Comparison of ENCODE assay signal across 22 cellular contexts in the genomic region with DNA sequence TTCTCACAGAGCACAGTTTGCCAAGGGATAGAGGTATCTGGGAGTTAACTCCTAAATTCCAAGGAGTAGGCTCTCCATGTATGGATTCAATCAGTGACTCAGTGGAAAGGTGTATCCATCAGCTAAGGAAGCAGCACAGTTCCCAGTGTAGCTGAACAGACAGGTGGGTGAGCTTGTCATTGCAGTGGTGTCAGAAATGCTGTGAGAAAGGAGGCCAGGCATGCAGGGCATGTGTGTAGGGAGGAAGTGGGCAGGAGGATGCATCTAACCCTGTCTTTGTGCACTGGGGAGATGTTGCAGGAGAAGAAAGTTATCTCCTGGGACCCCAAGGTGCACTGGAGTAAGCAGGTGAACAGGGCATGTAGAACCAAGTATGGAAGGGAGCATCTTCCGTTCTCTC.
DNase-seq lines count a peak whose midpoint lies in the region; ATAC-seq, FAIRE-seq and TF ChIP-seq lines count a peak whose summit lies in the region.
"Had no signal": no experiment of that assay in that cellular context is flagged by ENCODE, and none has a peak within 500 bp of the region (broad histone marks: within the 10 kb centered on the region; RNA-seq: fewer than 3 reads in every experiment).

No MANE protein-coding gene starts in this region.

- no peaks in the 10 kb centered on the region; the same call in 2 of the 3 replicates for H3K9me3 ChIP-seq in GM12878 (replicated peaks; ENCODE audit: control insufficient read depth, insufficient read depth, low read length)
- H3K9me3 ChIP-seq in pancreas = no peaks in the 10 kb centered on the region
- H3K9me3 ChIP-seq in spleen = peaks cover 0 to 16% (median 3%) of the 10 kb centered on the region in 8 donors
- H3K9me3 ChIP-seq: BE2C had no signal

- H3K79me2 ChIP-seq in GM12878 (ENCODE audit: control insufficient read depth, insufficient read depth, low read length) = no peaks in the 10 kb centered on the region

- H3K4me3 ChIP-seq in GM12878 = no peak overlapping the region
- no peak overlapping the region for H3K4me3 ChIP-seq in pancreas
- H3K4me3 ChIP-seq in spleen = no peak overlapping the region

- peaks cover 37% of the 10 kb centered on the region for H3K4me1 Mint-ChIP-seq in activated naive CD4-positive, alpha-beta T cell treated with anti-CD3 and anti-CD28 coated beads, Interleukin-2, amount 10 ng/mL, durations not matched to agents 7 days and 5 days
- peaks cover 24 to 27% of the 10 kb centered on the region in 2 donors for H3K4me1 Mint-ChIP-seq in natural killer cell

- ATAC-seq in GM12878 (no peak), natural killer cell (peak in 2 of 3 donors; percentile 17 to 54), pancreas (no peak)
- ATAC-seq: PC-3 had no signal

- no peaks in the 10 kb centered on the region for H3K27me3 ChIP-seq in GM12878 (replicated peaks in 1 of 2; ENCODE audit: control insufficient read depth in 2 of 2, insufficient read depth in 2 of 2, low read length in 1 of 2)
- H3K27me3 ChIP-seq in pancreas = no peaks in the 10 kb centered on the region
- H3K27me3 ChIP-seq in spleen (replicated peaks in 1 of 7) = peaks cover 0 to 3% (median 0%) of the 10 kb centered on the region in 7 donors
- H3K27me3 ChIP-seq: BE2C had no signal

- no peak overlapping the region; the same call in 1 of the 2 replicates for H2AFZ ChIP-seq in GM12878 (ENCODE audit: control insufficient read depth, low read depth, low read length)

- TF ChIP-seq CTCF in GM12878 (IDR thresholded peaks at IDR 0.05 in 2 of 3, conservative IDR thresholded peaks at IDR 0.05 in 1 of 3; ENCODE audit: control insufficient read depth in 2 of 3, extremely low read depth in 1 of 3, insufficient read depth in 1 of 3, low read depth in 3 of 3, low read length in 3 of 3) = no peak
- TF ChIP-seq CTCF in natural killer cell (IDR thresholded peaks at IDR 0.05) = no peak
- no peak for TF ChIP-seq CTCF in pancreas (IDR thresholded peaks at IDR 0.05)
- no peak for TF ChIP-seq CTCF in spleen (IDR thresholded peaks at IDR 0.05 in 8 of 11, conservative IDR thresholded peaks at IDR 0.05 in 3 of 11)

- TF ChIP-seq POLR2A in GM12878 (IDR thresholded peaks at IDR 0.05; ENCODE audit: low read depth, low read length) = no peak
- no peak for TF ChIP-seq POLR2A in spleen (IDR thresholded peaks at IDR 0.05)

- BruUV-seq in GM12878 (replicated peaks; lab: Mats Ljungman, UMichigan) = no TSS peak

- TF ChIP-seq RAD21 in GM12878 (IDR thresholded peaks at IDR 0.05; ENCODE audit: insufficient read depth, low read depth, low read length) = no peak

- no peak overlapping the region for H3K27ac Mint-ChIP-seq in activated naive CD4-positive, alpha-beta T cell treated with anti-CD3 and anti-CD28 coated beads, Interleukin-2, amount 10 ng/mL, durations not matched to agents 7 days and 5 days
- peak overlapping the region in 1 of 2 donors; percentile 37 for H3K27ac Mint-ChIP-seq in natural killer cell
- H3K27ac Mint-ChIP-seq: CD4-positive, CD25-positive, alpha-beta regulatory T cell had no signal

- no peak overlapping the region for H3K27ac ChIP-seq in GM12878 (ENCODE audit: control insufficient read depth, insufficient read depth)
- H3K27ac ChIP-seq in pancreas = no peak overlapping the region
- no peak overlapping the region for H3K27ac ChIP-seq in spleen

- intact Hi-C loops in GM12878 (cut with micrococcal nuclease; ENCODE audit: unreplicated experiment) (no loop called here), natural killer cell (cut with micrococcal nuclease) (no loop called here), pancreas (cut with DNase I) (no loop called here), spleen (cut with DNase I; ENCODE audit: low total_unique reads) (no loop called here)

- no peaks in the 10 kb centered on the region for H3K27me3 Mint-ChIP-seq in activated naive CD4-positive, alpha-beta T cell treated with anti-CD3 and anti-CD28 coated beads, Interleukin-2, amount 10 ng/mL, durations not matched to agents 7 days and 5 days
- peaks cover 1 to 10% of the 10 kb centered on the region in 2 donors for H3K27me3 Mint-ChIP-seq in natural killer cell (ENCODE audit: low read depth in 2 of 2)

- H3K36me3 Mint-ChIP-seq in activated naive CD4-positive, alpha-beta T cell treated with anti-CD3 and anti-CD28 coated beads, Interleukin-2, amount 10 ng/mL, durations not matched to agents 7 days and 5 days = peaks cover 14% of the 10 kb centered on the region
- H3K36me3 Mint-ChIP-seq in natural killer cell = peaks cover 9% of the 10 kb centered on the region
- H3K36me3 Mint-ChIP-seq: CD4-positive, CD25-positive, alpha-beta regulatory T cell had no signal

- H3K9ac ChIP-seq in GM12878 (ENCODE audit: control insufficient read depth, insufficient read depth, low read length) = no peak overlapping the region

- WGBS in GM12878 (ENCODE audit: insufficient coverage, insufficient replicate concordance, low lambda C conversion rate, missing lambda C conversion rate) = 81% methylated on average over 1 of the region's 1 CpG
- WGBS in pancreas, 2 donors = 70 to 78% methylated on average over 1 of the region's 1 CpG
- 86 to 96% (median 92%) methylated on average over 1 of the region's 1 CpG for WGBS in spleen, 5 donors

- peaks cover 23% of the 10 kb centered on the region for H3K4me1 ChIP-seq in GM12878 (ENCODE audit: control insufficient read depth, insufficient read depth, low read length)
- H3K4me1 ChIP-seq in pancreas = no peaks in the 10 kb centered on the region
- no peaks in the 10 kb centered on the region for H3K4me1 ChIP-seq in spleen
- H3K4me1 ChIP-seq: BE2C had no signal

- H4K20me1 ChIP-seq in GM12878 (ENCODE audit: control insufficient read depth, insufficient read depth) = no peaks in the 10 kb centered on the region

- no peak overlapping the region for H3K4me3 Mint-ChIP-seq in activated naive CD4-positive, alpha-beta T cell treated with anti-CD3 and anti-CD28 coated beads, Interleukin-2, amount 10 ng/mL, durations not matched to agents 7 days and 5 days
- H3K4me3 Mint-ChIP-seq in natural killer cell = no peak overlapping the region
- H3K4me3 Mint-ChIP-seq: CD4-positive, CD25-positive, alpha-beta regulatory T cell had no signal

- SMC1A ChIA-PET in GM12878 (lab: Charles Lee; ENCODE audit: uncharacterized antibody, unreplicated experiment) = interaction anchor here (0.6 to 4.4 kb wide), 14 partner anchors 9 to 154 kb away, joined by 3 to 26 read pairs (median 6); no protein-coding TSS in a partner anchor

- in situ Hi-C loops in GM12878 (cut with MboI) = no loop called here

- TF ChIP-seq EP300 in GM12878 (IDR thresholded peaks at IDR 0.05; ENCODE audit: borderline replicate concordance in 1 of 2, control insufficient read depth in 1 of 2, low read depth in 2 of 2, low read length in 2 of 2) = no peak

- RAD21 ChIA-PET in GM12878 (lab: Charles Lee; ENCODE audit: unreplicated experiment) = interaction anchor here (1.4 to 2.1 kb wide), 5 partner anchors 15 to 29 kb away, joined by 4 to 7 read pairs (median 5); no protein-coding TSS in a partner anchor

- POLR2A ChIA-PET in GM12878 (lab: Charles Lee) = interaction anchor here (0.9 to 1.3 kb wide), 2 partner anchors 13 to 19 kb away, joined by 3 to 4 read pairs; no protein-coding TSS in a partner anchor

- H3K36me3 ChIP-seq in GM12878 (ENCODE audit: control insufficient read depth in 2 of 2, insufficient read depth in 2 of 2, low read length in 1 of 2) = no peaks in the 10 kb centered on the region
- H3K36me3 ChIP-seq in pancreas = no peaks in the 10 kb centered on the region
- H3K36me3 ChIP-seq in spleen = no peaks in the 10 kb centered on the region
- H3K36me3 ChIP-seq: BE2C had no signal

- CTCF ChIA-PET in activated naive CD4-positive, alpha-beta T cell treated with anti-CD3 and anti-CD28 coated beads, Interleukin-2, amount 10 ng/mL, durations not matched to agents 7 days and 5 days (lab: Charles Lee) = no interaction called here
- CTCF ChIA-PET in GM12878 (lab: Yijun Ruan, JAX) = interaction anchor here (0.6 to 1.4 kb wide), 9 partner anchors 9 to 51 kb away, joined by 3 to 5 read pairs (median 3); no protein-coding TSS in a partner anchor

- FAIRE-seq in GM12878 (lab: Jason Lieb, UNC) (no peak), pancreas (lab: Jason Lieb, UNC) (no peak)
- FAIRE-seq: A204.1, GM12892, GM18507, H1 had no signal

- no peak overlapping the region for H3K4me2 ChIP-seq in GM12878 (ENCODE audit: control insufficient read depth, insufficient read depth)

- peak; percentile 23 for DNase-seq in activated naive CD4-positive, alpha-beta T cell treated with anti-CD3 and anti-CD28 coated beads, Interleukin-2, amount 10 ng/mL, durations not matched to agents 7 days and 5 days
- no peak for DNase-seq in activated naive CD4-positive, alpha-beta T cell treated with anti-CD3 and anti-CD28 coated beads, Interleukin-2, amount 50 U/mL, for 16 hours
- no peak for DNase-seq in GM12878 (ENCODE audit: low read depth, low spot score)
- DNase-seq in natural killer cell = no peak
- DNase-seq in HuH-7.5 (ENCODE audit: low spot score) = no peak
- no peak for DNase-seq in pancreas
- no peak for DNase-seq in spleen
- DNase-seq: BE2C, DMS153, GF-D8, Karpas-422, NCI-H1417 treated with DMSO at 0.1 percent for 48 hours, NCI-H1930, NCI-H526, PC-3, RPMI8226, SHP77 treated with DMSO at 0.1 percent for 48 hours had no signal

- peaks cover 24% of the 10 kb centered on the region for H3K9me3 Mint-ChIP-seq in activated naive CD4-positive, alpha-beta T cell treated with anti-CD3 and anti-CD28 coated beads, Interleukin-2, amount 10 ng/mL, durations not matched to agents 7 days and 5 days
- peaks cover 2% of the 10 kb centered on the region in 2 donors for H3K9me3 Mint-ChIP-seq in natural killer cell

Comparison
In these comparisons a context has a peak if more than half of its experiments do, and no peak if none do; other contexts are left out.
1. ATAC-seq: peak in natural killer cell (2 of 3); none in GM12878 (single experiment) and pancreas (0 of 4).